Comparison of ENCODE assay signal across 1 cellular context in the genomic region with DNA sequence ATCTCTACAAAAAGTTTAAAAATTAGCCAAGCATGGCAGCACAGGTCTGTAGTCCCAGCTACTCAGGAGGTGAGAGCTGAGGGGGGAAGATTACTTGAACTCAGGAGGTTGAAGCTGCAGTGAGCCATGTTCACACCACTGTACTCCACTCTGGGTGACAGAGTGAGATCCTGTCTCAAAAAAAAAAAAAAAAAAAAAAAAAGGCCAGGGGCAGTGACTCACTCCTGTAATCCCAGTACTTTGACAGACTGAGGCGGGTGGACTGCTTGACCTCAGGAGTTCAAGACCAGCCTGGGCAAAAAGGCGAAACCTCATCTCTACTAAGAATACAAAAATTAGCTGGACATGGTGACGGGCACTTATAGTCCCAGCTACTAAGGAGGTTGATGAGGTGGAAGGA.
TF ChIP-seq lines count a peak whose summit lies in the region.

No MANE protein-coding gene starts in this region.

TF ChIP-seq in IMR-90, 13 proteins besides CTCF, POLR2A, EP300 and RAD21 (continued from another document):
- TF ChIP-seq, protein P1, sequence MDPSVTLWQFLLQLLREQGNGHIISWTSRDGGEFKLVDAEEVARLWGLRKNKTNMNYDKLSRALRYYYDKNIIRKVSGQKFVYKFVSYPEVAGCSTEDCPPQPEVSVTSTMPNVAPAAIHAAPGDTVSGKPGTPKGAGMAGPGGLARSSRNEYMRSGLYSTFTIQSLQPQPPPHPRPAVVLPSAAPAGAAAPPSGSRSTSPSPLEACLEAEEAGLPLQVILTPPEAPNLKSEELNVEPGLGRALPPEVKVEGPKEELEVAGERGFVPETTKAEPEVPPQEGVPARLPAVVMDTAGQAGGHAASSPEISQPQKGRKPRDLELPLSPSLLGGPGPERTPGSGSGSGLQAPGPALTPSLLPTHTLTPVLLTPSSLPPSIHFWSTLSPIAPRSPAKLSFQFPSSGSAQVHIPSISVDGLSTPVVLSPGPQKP (IDR thresholded peaks at IDR 0.05; ENCODE audit: borderline replicate concordance, low read depth, low read length) = no peak
- TF ChIP-seq RCOR1 (IDR thresholded peaks at IDR 0.05; ENCODE audit: insufficient replicate concordance, low read length) = no peak
- TF ChIP-seq MAFK (IDR thresholded peaks at IDR 0.05; ENCODE audit: low read depth, low read length) = no peak
- TF ChIP-seq FOS (IDR thresholded peaks at IDR 0.05; ENCODE audit: low read depth, low read length) = no peak
- TF ChIP-seq, protein P2, sequence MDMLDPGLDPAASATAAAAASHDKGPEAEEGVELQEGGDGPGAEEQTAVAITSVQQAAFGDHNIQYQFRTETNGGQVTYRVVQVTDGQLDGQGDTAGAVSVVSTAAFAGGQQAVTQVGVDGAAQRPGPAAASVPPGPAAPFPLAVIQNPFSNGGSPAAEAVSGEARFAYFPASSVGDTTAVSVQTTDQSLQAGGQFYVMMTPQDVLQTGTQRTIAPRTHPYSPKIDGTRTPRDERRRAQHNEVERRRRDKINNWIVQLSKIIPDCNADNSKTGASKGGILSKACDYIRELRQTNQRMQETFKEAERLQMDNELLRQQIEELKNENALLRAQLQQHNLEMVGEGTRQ (IDR thresholded peaks at IDR 0.05; ENCODE audit: low read depth, low read length) = no peak
- TF ChIP-seq MAZ (IDR thresholded peaks at IDR 0.05; ENCODE audit: borderline replicate concordance, low read depth, low read length) = no peak
- TF ChIP-seq CHD1 (IDR thresholded peaks at IDR 0.05; ENCODE audit: low read depth, low read length) = no peak
- TF ChIP-seq SMC3 (IDR thresholded peaks at IDR 0.05; ENCODE audit: low read depth, low read length) = no peak
- no peak for TF ChIP-seq RFX5 (IDR thresholded peaks at IDR 0.05; ENCODE audit: low read depth, low read length)
TF ChIP-seq in IMR-90: peak in this region for 0.
